In genomic region chr4:8517946-8518345, GRCh38 we compare ENCODE assay signal across 27 cellular contexts.
"Had no signal": no experiment of that assay in that cellular context is flagged by ENCODE, and none has a peak within 500 bp of the region (broad histone marks: within the 10 kb centered on the region; RNA-seq: fewer than 3 reads in every experiment).

No MANE protein-coding gene starts in this region.

- H3K9ac ChIP-seq: parathyroid adenoma had no signal

- ATAC-seq: foreskin keratinocyte; left lung; mucosa of descending colon; SK-N-SH treated with all-trans-retinoic acid at 6 μM for 48 hours; stimulated activated naive B cell treated with anti-CD40 and anti-IgM and Interleukin-4, amounts not matched to agents 10 μg/mL and 1 μg/mL and 100 μg/mL, for 72 hours had no signal

- H3K27me3 ChIP-seq: foreskin keratinocyte, left lung, right atrium auricular region, stomach, suprapubic skin, tibial artery had no signal

- H3K27ac ChIP-seq: foreskin keratinocyte, left lung, lower lobe of right lung, parathyroid adenoma, right atrium auricular region, stomach, suprapubic skin, tibial artery had no signal

- H2AFZ ChIP-seq: parathyroid adenoma had no signal

- H3K4me3 ChIP-seq: left lung, lower lobe of right lung, mucosa of descending colon, right atrium auricular region, stomach, suprapubic skin, tibial artery had no signal

- H3K79me2 ChIP-seq: parathyroid adenoma had no signal

- H3K4me1 ChIP-seq: foreskin keratinocyte, left lung, lower lobe of right lung, parathyroid adenoma, right atrium auricular region, stomach, suprapubic skin, tibial artery had no signal

- H3K9me3 ChIP-seq: suprapubic skin had no signal

- DNase-seq: activated CD4-positive, alpha-beta memory T cell treated with anti-CD3 and anti-CD28 coated beads, Interleukin-2, amount 10 ng/mL, durations not matched to agents 7 days and 5 days; activated CD4-positive, alpha-beta T cell treated with anti-CD3 and anti-CD28 coated beads for 1 hour; activated CD4-positive, alpha-beta T cell treated with anti-CD3 and anti-CD28 coated beads, Interleukin-2, amount 10 ng/mL, durations not matched to agents 7 days and 5 days; activated CD8-positive, alpha-beta memory T cell treated with anti-CD3 and anti-CD28 coated beads, Interleukin-2, amount 50 U/mL, for 48 hours; activated gamma-delta T cell; activated naive CD4-positive, alpha-beta T cell treated with anti-CD3 and anti-CD28 coated beads, Interleukin-2, amount 10 ng/mL, durations not matched to agents 7 days and 5 days; activated naive CD8-positive, alpha-beta T cell treated with anti-CD3 and anti-CD28 coated beads, Interleukin-2, amount 10 ng/mL, durations not matched to agents 7 days and 5 days; activated T-cell treated with anti-CD3 and anti-CD28 coated beads, Interleukin-2, amount 50 U/mL, for 24 hours; amniotic stem cell; caudate nucleus; cortex of kidney; foreskin keratinocyte; lower lobe of right lung; mesenchymal stem cell; mucosa of descending colon; nucleus accumbens; stimulated activated CD4-positive, alpha-beta T cell treated with anti-CD3 and anti-CD28 coated beads, Interleukin-12 subunit alpha, Interleukin-12 subunit beta, amount 100 ng/mL, for 4 hours; stimulated activated CD4-positive, alpha-beta T cell treated with anti-CD3 and anti-CD28 coated beads, Interleukin-4, amount 100 ng/mL, for 4 hours; stimulated activated naive B cell treated with anti-CD40 and anti-IgM and Interleukin-4, amounts not matched to agents 10 μg/mL and 1 μg/mL and 100 μg/mL, for 72 hours; stomach; T-helper 2 cell; tibial artery had no signal

- H3K36me3 ChIP-seq: left lung, lower lobe of right lung, right atrium auricular region, stomach, suprapubic skin, tibial artery had no signal
